ENCODE assay signal across 15 cellular contexts in genomic region chr4:109334596-109335105, GRCh38.
DNase-seq lines count a peak whose midpoint lies in the region; TF ChIP-seq lines count a peak whose summit lies in the region.
"Had no signal": no experiment of that assay in that cellular context is flagged by ENCODE, and none has a peak within 500 bp of the region (broad histone marks: within the 10 kb centered on the region; RNA-seq: fewer than 3 reads in every experiment).

No MANE protein-coding gene starts in this region.

- H3K9me3 ChIP-seq in SK-N-MC (ENCODE audit: low read depth, low read length): no peaks in the 10 kb centered on the region
- H3K9me3 ChIP-seq: A549, BE2C had no signal

- no peaks in the 10 kb centered on the region for H3K36me3 ChIP-seq in SK-N-MC (ENCODE audit: insufficient read depth, low read length)
- H3K36me3 ChIP-seq: BE2C had no signal

- no peaks in the 10 kb centered on the region for H3K27me3 Mint-ChIP-seq in nephron (ENCODE audit: low read depth)

- no peak overlapping the region for H3K4me3 Mint-ChIP-seq in nephron
- H3K4me3 Mint-ChIP-seq: CD4-positive, CD25-positive, alpha-beta regulatory T cell; H9 had no signal

- H3K9ac ChIP-seq in SK-N-MC (ENCODE audit: insufficient read length): no peak overlapping the region

- peaks cover 23% of the 10 kb centered on the region for H3K4me1 Mint-ChIP-seq in nephron
- H3K4me1 Mint-ChIP-seq: CD4-positive, CD25-positive, alpha-beta regulatory T cell; H9 had no signal

- peaks cover 6% of the 10 kb centered on the region for H3K9me3 Mint-ChIP-seq in nephron

- H3K36me3 Mint-ChIP-seq in nephron (ENCODE audit: low read depth): peaks cover 4% of the 10 kb centered on the region
- H3K36me3 Mint-ChIP-seq: CD4-positive, CD25-positive, alpha-beta regulatory T cell had no signal

- H3K4me3 ChIP-seq in SK-N-MC: 0 out of 2 replicates have a peak overlapping the region, but pooled peaks have one; percentile 2
- H3K4me3 ChIP-seq: A549 had no signal

- DNase-seq in HEK293T (ENCODE audit: extremely low spot score) (peak; percentile 17), SK-N-MC (ENCODE audit: low read depth, low spot score) (peak; percentile 20), hepatic stellate cell (ENCODE audit: low spot score) (no peak), LoVo (ENCODE audit: low spot score) (no peak), medulla oblongata (ENCODE audit: extremely low spot score) (no peak), HCEC 1CT (no peak)
- DNase-seq: BE2C; CD4-positive, CD25-positive, alpha-beta regulatory T cell; DMS53; GF-D8; GOT3; H9; IMR-90 had no signal

- peak overlapping the region; percentile 77 to 89 (median 86) for H3K27ac Mint-ChIP-seq in nephron
- H3K27ac Mint-ChIP-seq: CD4-positive, CD25-positive, alpha-beta regulatory T cell; H9 had no signal

- CTCF ChIA-PET in HEK293T (lab: Yijun Ruan, JAX): interaction anchor here (0.6 kb wide), 2 partner anchors 49 to 500 kb away, joined by 4 to 5 read pairs; no protein-coding TSS in a partner anchor

- POLR2A ChIA-PET in HEK293T (lab: Yijun Ruan, JAX): no interaction called here

- TF ChIP-seq CTCF in nephron (IDR thresholded peaks at IDR 0.05; ENCODE audit: unreplicated experiment in 3 of 3): no peak

- 0 out of 2 replicates have a peak overlapping the region, but pooled peaks have one; percentile 14 for H3K27ac ChIP-seq in SK-N-MC
- H3K27ac ChIP-seq: A549 had no signal

TF ChIP-seq in HEK293T, 16 proteins besides CTCF, POLR2A, EP300 and RAD21:
- no peak for TF ChIP-seq HDGF (IDR thresholded peaks at IDR 0.05; ENCODE audit: borderline replicate concordance)
- TF ChIP-seq CTBP1 (IDR thresholded peaks at IDR 0.05; ENCODE audit: borderline replicate concordance): no peak
- TF ChIP-seq TARDBP (IDR thresholded peaks at IDR 0.05): no peak
- no peak for TF ChIP-seq L3MBTL2 (conservative IDR thresholded peaks at IDR 0.05)

Comparison
In these comparisons a context has a peak if more than half of its experiments do, and no peak if none do; other contexts are left out.
1. DNase-seq: peak in HEK293T (single experiment) and SK-N-MC (single experiment); none in hepatic stellate cell (single experiment), LoVo (single experiment), medulla oblongata (single experiment) and HCEC 1CT (single experiment).